Comparison of ENCODE assay signal across 9 cellular contexts in the genomic region with DNA sequence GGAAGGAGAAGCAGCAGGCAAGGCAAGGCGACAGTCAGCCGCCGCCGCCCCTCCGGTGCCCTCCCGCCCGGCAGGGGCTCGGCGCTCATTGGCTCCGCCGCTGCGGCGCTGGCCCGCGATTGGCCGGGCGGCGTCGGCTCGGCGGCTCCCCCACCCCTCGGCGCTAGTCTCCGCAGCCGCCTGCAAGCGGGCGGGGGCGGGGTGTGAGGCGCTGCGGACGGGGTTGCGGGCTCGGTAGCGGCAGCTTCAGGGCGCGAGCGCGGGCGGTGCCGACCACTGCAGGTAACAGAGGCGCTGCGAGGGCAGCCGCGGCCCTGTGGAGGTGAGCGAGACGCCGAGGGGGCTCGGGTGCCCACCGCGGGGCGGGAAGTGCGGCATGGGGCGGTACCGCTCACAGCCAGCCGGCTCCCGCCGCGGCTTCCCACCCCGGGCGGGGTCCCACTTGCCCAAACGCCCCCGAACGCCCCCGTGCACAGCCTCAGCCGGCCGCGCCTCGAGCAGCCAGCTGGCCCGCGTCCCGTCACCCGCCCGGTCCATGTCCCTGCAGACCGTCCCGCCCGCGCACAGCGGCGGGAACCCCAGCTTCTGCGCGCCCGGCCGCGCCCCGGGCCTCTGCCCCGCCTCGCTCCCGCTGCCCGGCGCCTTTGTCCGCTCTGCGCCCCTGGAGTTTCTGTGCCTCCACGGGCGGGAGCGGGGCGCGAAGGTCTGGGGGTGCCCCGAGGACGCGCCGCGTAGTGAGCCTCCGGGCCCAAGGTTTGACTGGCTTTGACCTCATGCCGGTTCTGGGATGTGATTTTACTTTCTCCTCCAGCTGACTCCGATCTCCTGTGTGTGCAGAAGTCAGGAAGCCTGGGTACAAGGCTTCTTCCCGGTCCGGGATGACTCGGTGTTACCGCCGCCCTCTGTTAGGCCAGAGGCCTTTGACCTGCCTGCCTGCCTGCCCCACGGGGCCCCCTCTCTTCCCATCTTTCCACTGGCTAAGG. TPM values are rescaled to one million over a fixed set of nuclear protein-coding genes. Genes with fewer than 3 reads are reported as not detected.
A peak's percentile ranks its signal among the peaks of the same experiment; 100 is the strongest.
DNase-seq lines count a peak whose midpoint lies in the region; ATAC-seq, FAIRE-seq and TF ChIP-seq lines count a peak whose summit lies in the region.
"Had no signal": no experiment of that assay in that cellular context is flagged by ENCODE, and none has a peak within 500 bp of the region (broad histone marks: within the 10 kb centered on the region; RNA-seq: fewer than 3 reads in every experiment).

Gene SANBR (plus strand): TSS at position 166 of the 983 bp plus-strand sequence. CDS start 4,480 bp downstream, outside the sequence.

- H3K9me3 ChIP-seq in BLaER1 treated with 17β-estradiol and CSF1 and Interleukin-3, amounts not matched to agents 10 nM and 100 nM (replicated peaks in 1 of 11) = no peaks in the 10 kb centered on the region
- H3K9me3 ChIP-seq in liver (ENCODE audit: control insufficient read depth in 4 of 4, low read length in 3 of 4) = no peaks in the 10 kb centered on the region

- peak within 1 kb of the TSS; percentile 76 to 94 (median 89) for H3K4me3 ChIP-seq in BLaER1 treated with 17β-estradiol and CSF1 and Interleukin-3, amounts not matched to agents 10 nM and 100 nM
- peak within 1 kb of the TSS; percentile 49 to 93 (median 56) for H3K4me3 ChIP-seq in liver (ENCODE audit: low read depth in 1 of 3, low read length in 3 of 3)

- no peaks in the 10 kb centered on the region for H4K20me1 ChIP-seq in BLaER1 treated with 17β-estradiol and CSF1 and Interleukin-3, amounts not matched to agents 10 nM and 100 nM

- under 1% methylated on average over 111 of the region's 111 CpGs for WGBS in liver

- H3K9ac ChIP-seq in BLaER1 treated with 17β-estradiol and CSF1 and Interleukin-3, amounts not matched to agents 10 nM and 100 nM = peak within 1 kb of the TSS; percentile 72 to 86 (median 81)
- H3K9ac ChIP-seq in liver (ENCODE audit: low read depth in 1 of 2, low read length in 2 of 2) = peak within 1 kb of the TSS in 1 of 2 donors; percentile 50

- no peak for TF ChIP-seq RAD21 in liver (IDR thresholded peaks at IDR 0.05)

- H3K4me1 ChIP-seq in BLaER1 treated with 17β-estradiol and CSF1 and Interleukin-3, amounts not matched to agents 10 nM and 100 nM = peaks cover 8 to 20% (median 11%) of the 10 kb centered on the region in 10 experiments; a peak in 18 of 20 replicates
- peaks cover 0 to 11% (median 3%) of the 10 kb centered on the region in 4 donors for H3K4me1 ChIP-seq in liver (ENCODE audit: control insufficient read depth in 4 of 4, insufficient read depth in 4 of 4, low read length in 3 of 4)

- H3K27ac ChIP-seq in BLaER1 treated with 17β-estradiol and CSF1 and Interleukin-3, amounts not matched to agents 10 nM and 100 nM = peak within 1 kb of the TSS in 10 of 11 experiments; percentile 54 to 79 (median 70); a peak in 21 of 22 replicates
- peak within 1 kb of the TSS; percentile 41 to 65 for H3K27ac ChIP-seq in liver (ENCODE audit: low read depth in 1 of 2, low read length in 2 of 2)

- peak; percentile 96 for ATAC-seq in HG03439 (IDR thresholded peaks at IDR 0.05; ENCODE audit: unreplicated experiment)

- DNase-seq in GM19239 (ENCODE audit: insufficient read length, low spot score) (peak; percentile 78), NCI-H526 treated with DMSO at 0.1 percent for 48 hours (lab: John Stamatoyannopoulos, UW) (peak; percentile 86), dermis microvascular lymphatic vessel endothelial cell (ENCODE audit: low read depth in 2 of 2) (peak; percentile 28 to 87)
- peak; percentile 78 for DNase-seq in activated CD4-positive, alpha-beta T cell treated with anti-CD3 and anti-CD28 coated beads, Interleukin-2, amount 50 U/mL, for 1 hour
- DNase-seq in stimulated activated CD4-positive, alpha-beta T cell treated with anti-CD3 and anti-CD28 coated beads, Interleukin-2, amount 100 ng/mL, for 48 hours = peak; percentile 72 to 77

- TF ChIP-seq CTCF in liver (IDR thresholded peaks at IDR 0.05; ENCODE audit: low read depth, low read length, missing input control) = peak; percentile 6

- H3K36me3 ChIP-seq in BLaER1 treated with 17β-estradiol and CSF1 and Interleukin-3, amounts not matched to agents 10 nM and 100 nM = peaks cover 3 to 12% (median 4%) of the 10 kb centered on the region in 11 experiments; a peak in 18 of 22 replicates
- no peaks in the 10 kb centered on the region for H3K36me3 ChIP-seq in liver (ENCODE audit: control insufficient read depth in 4 of 4, insufficient read depth in 3 of 4, low read depth in 1 of 4, low read length in 3 of 4)

- peak within 1 kb of the TSS; percentile 76 to 92 (median 87) for H3K4me2 ChIP-seq in BLaER1 treated with 17β-estradiol and CSF1 and Interleukin-3, amounts not matched to agents 10 nM and 100 nM

- H3K27me3 ChIP-seq in BLaER1 treated with 17β-estradiol and CSF1 and Interleukin-3, amounts not matched to agents 10 nM and 100 nM = no peaks in the 10 kb centered on the region
- H3K27me3 ChIP-seq in liver (ENCODE audit: control insufficient read depth in 4 of 4, insufficient read depth in 4 of 4, low read length in 3 of 4) = no peaks in the 10 kb centered on the region

- FAIRE-seq in GM19239 (lab: Jason Lieb, UNC) = peak; percentile 92
- FAIRE-seq: endometrium had no signal

TF ChIP-seq in liver, 16 proteins besides CTCF, POLR2A, EP300 and RAD21:
- TF ChIP-seq EGR1 (IDR thresholded peaks at IDR 0.05; ENCODE audit: low read depth in 2 of 2) (no peak), SP1 (IDR thresholded peaks at IDR 0.05) (no peak), YY1 (IDR thresholded peaks at IDR 0.05) (no peak), HNF4A (conservative IDR thresholded peaks at IDR 0.05) (no peak), MAX (IDR thresholded peaks at IDR 0.05) (no peak), HNF4G (IDR thresholded peaks at IDR 0.05) (no peak), RXRA (IDR thresholded peaks at IDR 0.05) (peak in 1 of 2 donors; percentile 22), NR2F2 (IDR thresholded peaks at IDR 0.05) (peak; percentile 40)

RNA-seq across cellular contexts. Expression of gene SANBR, which starts in this region (rescaled TPM):
- 8.7 and 11.0 TPM in 2 replicates for total RNA-seq in dermis microvascular lymphatic vessel endothelial cell
- 1 to 10 TPM; 3.1 to 6.2 TPM for total RNA-seq in liver
- polyA plus RNA-seq in liver = 1 to 10 TPM in 1 of 2 donors, under 1 TPM in 1; 0.59 to 1.2 TPM

Comparison
In these comparisons a context has a peak if more than half of its experiments do, and no peak if none do; other contexts are left out.
1. Peak in every context shown above with its lines: DNase-seq, ATAC-seq, H3K4me3 ChIP-seq and H3K27ac ChIP-seq.